Comparison of ENCODE assay signal across 8 cellular contexts in genomic region chr10:97081621-97082235, GRCh38.
A peak's percentile ranks its signal among the peaks of the same experiment; 100 is the strongest.
DNase-seq lines count a peak whose midpoint lies in the region; ATAC-seq and TF ChIP-seq lines count a peak whose summit lies in the region.

No MANE protein-coding gene starts in this region.

- peak; percentile 95 for TF ChIP-seq CTCF in GM12865 (IDR thresholded peaks at IDR 0.05; ENCODE audit: insufficient read depth, low read depth, low read length, missing control alignments)
- TF ChIP-seq CTCF in NB4 (IDR thresholded peaks at IDR 0.05; ENCODE audit: low read depth, low read length), result peak; percentile 99
- peak; percentile 70 for TF ChIP-seq CTCF in nephron progenitor cell (IDR thresholded peaks at IDR 0.05)

- no peak for TF ChIP-seq POLR2A in NB4 (IDR thresholded peaks at IDR 0.05; ENCODE audit: extremely low read depth, insufficient read length)

- ATAC-seq in HG02870 (IDR thresholded peaks at IDR 0.05; ENCODE audit: unreplicated experiment) (no peak), GM21737 (IDR thresholded peaks at IDR 0.05; ENCODE audit: unreplicated experiment) (no peak)

- H3K27me3 Mint-ChIP-seq in nephron progenitor cell (ENCODE audit: low read depth, poor library complexity), result peaks cover 35% of the 10 kb centered on the region

- no peaks in the 10 kb centered on the region for H3K9me3 Mint-ChIP-seq in nephron progenitor cell

- no peak overlapping the region for H3K27ac Mint-ChIP-seq in nephron progenitor cell

- H3K4me3 ChIP-seq in GM12865 (ENCODE audit: low read depth, low read length) (no peak overlapping the region), NB4 (ENCODE audit: low read depth, low read length) (no peak overlapping the region)

- no peak overlapping the region for H3K4me3 Mint-ChIP-seq in nephron progenitor cell

- DNase-seq in GM12865 (ENCODE audit: low read depth) (peak; percentile 78), NB4 (ENCODE audit: low read depth) (peak; percentile 74), epidermal melanocyte (ENCODE audit: insufficient read length, low spot score) (peak; percentile 50), nephron progenitor cell (peak; percentile 93), putamen (ENCODE audit: low spot score) (no peak)
- peak; percentile 10 to 30 for DNase-seq in activated CD8-positive, alpha-beta memory T cell treated with anti-CD3 and anti-CD28 coated beads for 1 hour (ENCODE audit: extremely low read depth in 1 of 2, low read depth in 1 of 2)

- peaks cover 41% of the 10 kb centered on the region for H3K4me1 Mint-ChIP-seq in nephron progenitor cell

- no peaks in the 10 kb centered on the region for H3K36me3 Mint-ChIP-seq in nephron progenitor cell (ENCODE audit: low read depth)
